ENCODE assay signal across 9 cellular contexts in genomic region chr4:185395255-185395955, GRCh38. TPM values are rescaled to one million over a fixed set of nuclear protein-coding genes. Genes with fewer than 3 reads are reported as not detected.
A peak's percentile ranks its signal among the peaks of the same experiment; 100 is the strongest.
DNase-seq lines count a peak whose midpoint lies in the region; ATAC-seq, FAIRE-seq and TF ChIP-seq lines count a peak whose summit lies in the region.
"Had no signal": no experiment of that assay in that cellular context is flagged by ENCODE, and none has a peak within 500 bp of the region (broad histone marks: within the 10 kb centered on the region; RNA-seq: fewer than 3 reads in every experiment).

Gene LRP2BP (minus strand): TSS chr4:185395924. CDS start chr4:185378186, 17,738 bp downstream.

- H3K9ac ChIP-seq in GM12878 (ENCODE audit: control insufficient read depth, insufficient read depth, low read length) (peak within 1 kb of the TSS; percentile 87), keratinocyte (ENCODE audit: control insufficient read depth, extremely low read depth, insufficient read depth, low read length) (peak within 1 kb of the TSS; percentile 91)

- H4K20me1 ChIP-seq in GM12878 (ENCODE audit: control insufficient read depth, insufficient read depth) = no peaks in the 10 kb centered on the region
- no peaks in the 10 kb centered on the region for H4K20me1 ChIP-seq in keratinocyte (ENCODE audit: control insufficient read depth, extremely low read depth, insufficient read depth, low read length)

- no peak; a peak in 1 of 4 replicates for TF ChIP-seq EP300 in GM12878 (IDR thresholded peaks at IDR 0.05; ENCODE audit: borderline replicate concordance in 1 of 2, control insufficient read depth in 1 of 2, low read depth in 2 of 2, low read length in 2 of 2)
- TF ChIP-seq EP300 in stomach (IDR thresholded peaks at IDR 0.05) = no peak

- BruUV-seq in GM12878 (replicated peaks; lab: Mats Ljungman, UMichigan) = TSS peak; percentile 63

- peaks cover 54% of the 10 kb centered on the region for H3K79me2 ChIP-seq in GM12878 (ENCODE audit: control insufficient read depth, insufficient read depth, low read length)
- no peaks in the 10 kb centered on the region for H3K79me2 ChIP-seq in keratinocyte (ENCODE audit: control insufficient read depth, insufficient read depth, low read length)

- CTCF ChIA-PET in GM12878 (lab: Yijun Ruan, JAX) = interaction anchor here (1.0 to 2.0 kb wide), 8 partner anchors 10 to 203 kb away, joined by 3 to 6 read pairs (median 4); partner anchors contain the start of gene UFSP2

- dilution Hi-C loops in keratinocyte (cut with MboI; ENCODE audit: extremely low pct_ligation_motif_present, low sequenced_read_pairs) = no loop called here

- H3K36me3 ChIP-seq in GM12878 (ENCODE audit: control insufficient read depth in 2 of 2, insufficient read depth in 2 of 2, low read length in 1 of 2) (peaks cover 0 to 16% of the 10 kb centered on the region in 2 experiments; a peak in 2 of 4 replicates), keratinocyte (ENCODE audit: control insufficient read depth in 2 of 2, extremely low read depth in 1 of 2, insufficient read depth in 2 of 2, low read length in 2 of 2) (no peaks in the 10 kb centered on the region), stomach (peaks cover 0 to 18% (median 14%) of the 10 kb centered on the region in 4 donors)

- WGBS in GM12878 (ENCODE audit: insufficient coverage, insufficient replicate concordance, low lambda C conversion rate, missing lambda C conversion rate) = 1% methylated on average over 12 of the region's 12 CpGs
- 2 to 8% (median 5%) methylated on average over 12 of the region's 12 CpGs for WGBS in stomach, 5 donors

- H2AFZ ChIP-seq in GM12878 (ENCODE audit: control insufficient read depth, low read depth, low read length) = peak within 1 kb of the TSS; percentile 82
- peak within 1 kb of the TSS; percentile 73 for H2AFZ ChIP-seq in keratinocyte (ENCODE audit: control insufficient read depth, low read length)

- intact Hi-C loops in GM12878 (cut with micrococcal nuclease; ENCODE audit: unreplicated experiment) (loop anchor here (2.0 to 5.0 kb wide), 3 partner anchors 75 to 202 kb away; partner anchors contain the start of gene CCDC110), stomach (cut with DNase I; ENCODE audit: low total_unique reads) (loop anchor here (10.0 kb wide), 1 partner anchor 181 kb away; no protein-coding TSS in a partner anchor)

- no peak for TF ChIP-seq CTCF in GM12878 (IDR thresholded peaks at IDR 0.05 in 2 of 3, conservative IDR thresholded peaks at IDR 0.05 in 1 of 3; ENCODE audit: control insufficient read depth in 2 of 3, extremely low read depth in 1 of 3, insufficient read depth in 1 of 3, low read depth in 3 of 3, low read length in 3 of 3)
- no peak for TF ChIP-seq CTCF in keratinocyte (optimal IDR thresholded peaks at IDR 0.05 in 1 of 3, IDR thresholded peaks at IDR 0.05 in 1 of 3, conservative IDR thresholded peaks at IDR 0.05 in 1 of 3; ENCODE audit: extremely low read depth in 1 of 3, insufficient read depth in 2 of 3, low read length in 3 of 3)
- no peak for TF ChIP-seq CTCF in stomach (IDR thresholded peaks at IDR 0.05)

- SMC1A ChIA-PET in GM12878 (lab: Charles Lee; ENCODE audit: uncharacterized antibody, unreplicated experiment) = interaction anchor here (1.1 to 6.2 kb wide), 11 partner anchors 10 to 186 kb away, joined by 3 to 72 read pairs (median 9); partner anchors contain the start of genes SNX25 and UFSP2

- peak within 1 kb of the TSS; percentile 79 for H3K4me3 ChIP-seq in GM12878
- peak within 1 kb of the TSS; percentile 61 to 87 (median 81) for H3K4me3 ChIP-seq in keratinocyte (ENCODE audit: control insufficient read depth in 2 of 3, extremely low read depth in 1 of 3, insufficient read depth in 2 of 3, low read depth in 1 of 3, low read length in 3 of 3)
- H3K4me3 ChIP-seq in stomach = peak within 1 kb of the TSS; percentile 55 to 90 (median 78)

- TF ChIP-seq RAD21 in GM12878 (IDR thresholded peaks at IDR 0.05; ENCODE audit: insufficient read depth, low read depth, low read length) = no peak

- DNase-seq in DMS153 treated with DMSO at 0.1 percent for 48 hours (lab: John Stamatoyannopoulos, UW; ENCODE audit: unreplicated experiment) (peak; percentile 57), DMS153 (lab: John Stamatoyannopoulos, UW) (no peak), NCI-H1105 treated with DMSO at 0.1 percent for 48 hours (lab: John Stamatoyannopoulos, UW) (peak; percentile 61), GM12878 (ENCODE audit: low read depth, low spot score) (peak; percentile 48), keratinocyte (ENCODE audit: low read depth, low spot score) (no peak), stomach (no peak), NCI-H446 treated with DMSO at 0.1 percent for 48 hours (lab: John Stamatoyannopoulos, UW) (no peak)

- H3K9me3 ChIP-seq in GM12878 (replicated peaks; ENCODE audit: control insufficient read depth, insufficient read depth, low read length) = no peaks in the 10 kb centered on the region
- no peaks in the 10 kb centered on the region for H3K9me3 ChIP-seq in keratinocyte (ENCODE audit: control insufficient read depth, low read depth, low read length)
- no peaks in the 10 kb centered on the region for H3K9me3 ChIP-seq in stomach

- ATAC-seq in GM12878 (peak; percentile 14; the same call in 1 of the 3 replicates), GM18907 (IDR thresholded peaks at IDR 0.05; ENCODE audit: unreplicated experiment) (no peak)

- POLR2A ChIA-PET in GM12878 (lab: Charles Lee) = interaction anchor here (0.5 to 7.9 kb wide), 9 partner anchors 10 to 191 kb away, joined by 3 to 60 read pairs (median 6); partner anchors contain the start of gene UFSP2

- no peak for TF ChIP-seq POLR2A in GM12878 (IDR thresholded peaks at IDR 0.05; ENCODE audit: low read depth, low read length)
- no peak for TF ChIP-seq POLR2A in stomach (IDR thresholded peaks at IDR 0.05)

- H3K4me2 ChIP-seq in GM12878 (ENCODE audit: control insufficient read depth, insufficient read depth) (peak within 1 kb of the TSS; percentile 94), keratinocyte (ENCODE audit: control insufficient read depth, extremely low read depth, insufficient read depth, low read depth, low read length) (peak within 1 kb of the TSS; percentile 97)

- H3K4me1 ChIP-seq in GM12878 (ENCODE audit: control insufficient read depth, insufficient read depth, low read length) = peaks cover 19% of the 10 kb centered on the region
- H3K4me1 ChIP-seq in keratinocyte (ENCODE audit: control insufficient read depth, extremely low read depth, insufficient read depth, low read length) = peaks cover 19% of the 10 kb centered on the region
- peaks cover 14 to 48% (median 28%) of the 10 kb centered on the region in 4 donors for H3K4me1 ChIP-seq in stomach

- in situ Hi-C loops in GM12878 (cut with MboI) = no loop called here

- H3K9me1 ChIP-seq in keratinocyte (ENCODE audit: control insufficient read depth, extremely low read depth, insufficient read depth, low read length) = no peaks in the 10 kb centered on the region

- peak within 1 kb of the TSS; percentile 97 for H3K27ac ChIP-seq in GM12878 (ENCODE audit: control insufficient read depth, insufficient read depth)
- peak within 1 kb of the TSS; percentile 93 for H3K27ac ChIP-seq in keratinocyte (ENCODE audit: control insufficient read depth, insufficient read depth, low read length)
- peak within 1 kb of the TSS; percentile 99 for H3K27ac ChIP-seq in stomach

- no peak for FAIRE-seq in GM12878 (lab: Jason Lieb, UNC)
- no peak for FAIRE-seq in keratinocyte (lab: Jason Lieb, UNC)
- FAIRE-seq: A204.1 had no signal

- RAD21 ChIA-PET in GM12878 (lab: Charles Lee; ENCODE audit: unreplicated experiment) = interaction anchor here (1.0 to 2.8 kb wide), 9 partner anchors 10 to 191 kb away, joined by 3 to 26 read pairs (median 7); partner anchors contain the start of gene UFSP2

- no peaks in the 10 kb centered on the region for H3K27me3 ChIP-seq in GM12878 (replicated peaks in 1 of 2; ENCODE audit: control insufficient read depth in 2 of 2, insufficient read depth in 2 of 2, low read length in 1 of 2)
- H3K27me3 ChIP-seq in keratinocyte (ENCODE audit: control insufficient read depth, extremely low read depth, insufficient read depth, low read length) = no peaks in the 10 kb centered on the region
- H3K27me3 ChIP-seq in stomach = no peaks in the 10 kb centered on the region

TF ChIP-seq in GM12878, 131 proteins besides CTCF, POLR2A, EP300 and RAD21 (continues in another document):
- TF ChIP-seq CREB1 (IDR thresholded peaks at IDR 0.05; ENCODE audit: low read depth) (peak; percentile 22; the same call in 1 of the 2 replicates), ZNF274 (IDR thresholded peaks at IDR 0.05; ENCODE audit: insufficient read depth, insufficient read length) (no peak), GATAD2B (conservative IDR thresholded peaks at IDR 0.05; ENCODE audit: low read depth) (no peak), MTA3 (IDR thresholded peaks at IDR 0.05; ENCODE audit: borderline replicate concordance, low read length) (peak; percentile 48; the same call in 1 of the 2 replicates)

RNA-seq across cellular contexts. Expression of gene LRP2BP, which starts in this region (rescaled TPM):
- 17.9 and 22.6 TPM in 2 replicates for total RNA-seq in GM12878 (2013; cell fraction: nucleolus; rRNA removed)
- total RNA-seq in GM12878 (2014; rRNA removed) (0.82 and 0.85 TPM in 2 replicates), GM12878 (2014; rRNA removed; fragmentation: Illumina TruSeq; extraction: Trizol) (0.55 and 0.81 TPM in 2 replicates), GM12878 (2021) (0.48 and 0.62 TPM in 2 replicates), stomach (1 to 10 TPM in 1 of 5 donors, under 1 TPM in 2, not detected in 2; 0.45 to 4.8 (median 0.58) TPM)
- 5.1 TPM for polyA plus RNA-seq in GM12878 (2011; ENCODE audit: low read depth)
- polyA plus RNA-seq in GM12878 (2011; rRNA removed) (1.2 and 2.3 TPM in 2 replicates), GM12878 (2014; fragmentation: Illumina TruSeq; extraction: Trizol) (0.16 and 0.29 TPM in 2 replicates), GM12878 (2014; fragmentation: Nextera tagmentation; extraction: Ambion mirVana) (1 to 10 TPM; 1.5 to 2.3 TPM), GM12878 (2014; rRNA removed) (0.27 and 0.39 TPM in 2 replicates), GM12878 (2016; fragmentation: Nextera tagmentation; extraction: Ambion mirVana) (1 to 10 TPM; 4.5 to 5.2 TPM), keratinocyte (0.03 to 0.22 TPM (median 0.15 TPM) in 3 replicates), stomach (under 1 TPM in 2 of 3 donors, not detected in 1; 0.31 to 0.43 TPM)
- polyA plus RNA-seq in GM12878 (2011; cell fraction: cytosol; rRNA removed) = 0.13 and 0.24 TPM in 2 replicates
- polyA plus RNA-seq in GM12878 (2011; cell fraction: nucleus; rRNA removed) = 3.6 and 4.5 TPM in 2 replicates
- 4.5 and 6.1 TPM in 2 replicates for polyA plus RNA-seq in GM12878 (2012)
- 1.1 and 2.4 TPM in 2 replicates for polyA minus RNA-seq in GM12878 (2011; rRNA and poly(A)+ RNA removed)
- polyA minus RNA-seq in GM12878 (2011; cell fraction: cytosol; rRNA and poly(A)+ RNA removed) = 0.67 and 0.94 TPM in 2 replicates
- polyA minus RNA-seq in GM12878 (2011; cell fraction: nucleus; rRNA and poly(A)+ RNA removed) = 3.3 and 3.4 TPM in 2 replicates
- 1.1 TPM for polyA plus RNA-seq in keratinocyte (2011; ENCODE audit: low read depth)
- polyA plus RNA-seq in keratinocyte (2011; cell fraction: cytosol; rRNA removed) = 0.07 and 0.13 TPM in 2 replicates
- polyA plus RNA-seq in keratinocyte (2011; cell fraction: nucleus; rRNA removed) = 0.91 and 1.2 TPM in 2 replicates
- 0.15 and 1.2 TPM in 2 replicates for polyA plus RNA-seq in keratinocyte (2012; ENCODE audit: low replicate concordance)
- polyA minus RNA-seq in keratinocyte = 0.38 TPM in 1 of 3 replicates, not detected in the others
- polyA minus RNA-seq in keratinocyte (2011; cell fraction: cytosol; rRNA and poly(A)+ RNA removed) = not detected
- 0.42 and 1.9 TPM in 2 replicates for polyA minus RNA-seq in keratinocyte (2011; cell fraction: nucleus; rRNA and poly(A)+ RNA removed)

Comparison
In these comparisons a context has a peak if more than half of its experiments do, and no peak if none do; other contexts are left out.
1. DNase-seq: peak in DMS153 treated with DMSO at 0.1 percent for 48 hours (single experiment), NCI-H1105 treated with DMSO at 0.1 percent for 48 hours (single experiment) and GM12878 (single experiment); none in DMS153 (single experiment), keratinocyte (single experiment), stomach (single experiment) and NCI-H446 treated with DMSO at 0.1 percent for 48 hours (single experiment).
2. Peak in every context shown above with its lines, with median percentiles within 50 percentile points of each other: H3K27ac ChIP-seq and H3K4me3 ChIP-seq.